Comparison of ENCODE assay signal across 8 cellular contexts in genomic region chr9:99433555-99433954, GRCh38.
DNase-seq lines count a peak whose midpoint lies in the region; ATAC-seq and TF ChIP-seq lines count a peak whose summit lies in the region.

No MANE protein-coding gene starts in this region.

- DNase-seq in A172 (ENCODE audit: low spot score) = peak; percentile 93
- peak; percentile 78 for DNase-seq in RWPE2 (ENCODE audit: low spot score)
- DNase-seq in amniotic epithelial cell (ENCODE audit: low read depth) = peak; percentile 72
- peak; percentile 46 to 89 for DNase-seq in lower leg skin (ENCODE audit: low spot score in 2 of 2)
- DNase-seq in NCI-H2227 treated with DMSO at 0.1 percent for 48 hours (lab: John Stamatoyannopoulos, UW) = no peak

- intact Hi-C loops in lower leg skin (cut with DNase I; ENCODE audit: low total_unique reads) = no loop called here

- peak overlapping the region; percentile 77 for H3K27ac Mint-ChIP-seq in stimulated activated naive CD8-positive, alpha-beta T cell treated with anti-CD3 and anti-CD28 coated beads, Interleukin-15, Interleukin-2, amounts not matched to agents 100 ng/mL and 50 ng/mL, for 24 hours

- no peaks in the 10 kb centered on the region for H3K27me3 ChIP-seq in RWPE2 (ENCODE audit: insufficient read depth, poor library complexity, severe bottlenecking)

- no peaks in the 10 kb centered on the region for H3K9me3 Mint-ChIP-seq in stimulated activated naive CD8-positive, alpha-beta T cell treated with anti-CD3 and anti-CD28 coated beads, Interleukin-15, Interleukin-2, amounts not matched to agents 100 ng/mL and 50 ng/mL, for 24 hours

- peak overlapping the region; percentile 48 for H3K27ac ChIP-seq in RWPE2 (ENCODE audit: poor library complexity, severe bottlenecking)

- TF ChIP-seq CTCF in RWPE2 (IDR thresholded peaks at IDR 0.05; ENCODE audit: poor library complexity, severe bottlenecking) (no peak), lower leg skin (IDR thresholded peaks at IDR 0.05) (no peak)

- H3K4me3 Mint-ChIP-seq in stimulated activated naive CD8-positive, alpha-beta T cell treated with anti-CD3 and anti-CD28 coated beads, Interleukin-15, Interleukin-2, amounts not matched to agents 100 ng/mL and 50 ng/mL, for 24 hours = no peak overlapping the region

- ATAC-seq in GM19023 (IDR thresholded peaks at IDR 0.05; ENCODE audit: unreplicated experiment) (peak; percentile 100), HG03064 (IDR thresholded peaks at IDR 0.05; ENCODE audit: low read depth, unreplicated experiment) (peak; percentile 95), RWPE2 (ENCODE audit: low read depth) (peak; percentile 99)

- no peaks in the 10 kb centered on the region for H3K9me3 ChIP-seq in RWPE2 (ENCODE audit: severe bottlenecking)

- no peaks in the 10 kb centered on the region for H3K36me3 ChIP-seq in RWPE2 (ENCODE audit: low read depth)

- H3K4me3 ChIP-seq in RWPE2 (ENCODE audit: severe bottlenecking) (no peak overlapping the region), lower leg skin (ENCODE audit: low read depth, poor library complexity, severe bottlenecking) (no peak overlapping the region)

- H3K4me1 Mint-ChIP-seq in stimulated activated naive CD8-positive, alpha-beta T cell treated with anti-CD3 and anti-CD28 coated beads, Interleukin-15, Interleukin-2, amounts not matched to agents 100 ng/mL and 50 ng/mL, for 24 hours (ENCODE audit: low read depth) = peaks cover 19% of the 10 kb centered on the region

- 15 to 18% methylated on average over 3 of the region's 3 CpGs for WGBS in lower leg skin, 2 donors

- H3K36me3 Mint-ChIP-seq in stimulated activated naive CD8-positive, alpha-beta T cell treated with anti-CD3 and anti-CD28 coated beads, Interleukin-15, Interleukin-2, amounts not matched to agents 100 ng/mL and 50 ng/mL, for 24 hours (ENCODE audit: low read depth) = no peaks in the 10 kb centered on the region

- peaks cover 20% of the 10 kb centered on the region for H3K4me1 ChIP-seq in RWPE2 (ENCODE audit: insufficient read depth, poor library complexity, severe bottlenecking)

- H3K27me3 Mint-ChIP-seq in stimulated activated naive CD8-positive, alpha-beta T cell treated with anti-CD3 and anti-CD28 coated beads, Interleukin-15, Interleukin-2, amounts not matched to agents 100 ng/mL and 50 ng/mL, for 24 hours = no peaks in the 10 kb centered on the region

- TF ChIP-seq POLR2A in lower leg skin (IDR thresholded peaks at IDR 0.05) = no peak
